Comparison of ENCODE assay signal across 8 cellular contexts in the genomic region with DNA sequence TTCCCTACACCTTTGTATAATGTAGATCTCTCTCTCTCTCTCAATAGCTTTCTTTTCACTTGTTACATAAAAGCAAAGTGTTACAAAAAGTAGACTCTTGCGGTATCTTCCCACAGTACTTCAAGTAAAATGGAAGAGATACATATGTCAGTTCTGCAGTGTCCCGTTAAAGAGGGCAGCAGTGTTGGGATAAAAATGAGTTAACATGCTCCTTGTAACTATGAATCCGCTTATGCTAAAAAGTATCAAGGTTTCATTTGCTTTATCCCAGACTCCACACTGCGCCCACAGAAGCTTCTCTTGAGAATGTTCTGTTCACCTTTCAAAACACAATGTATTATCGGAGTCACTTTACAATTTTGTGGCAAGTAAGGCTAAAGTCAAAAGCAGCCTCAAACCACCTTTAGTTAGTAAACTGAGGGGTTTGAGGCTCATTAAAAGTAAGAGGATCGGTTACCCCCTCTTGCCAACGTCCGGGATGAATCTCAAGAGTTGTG. TPM values are rescaled to one million over a fixed set of nuclear protein-coding genes. Genes with fewer than 3 reads are reported as not detected.
DNase-seq lines count a peak whose midpoint lies in the region; ATAC-seq and TF ChIP-seq lines count a peak whose summit lies in the region.

No MANE protein-coding gene starts in this region.

- no peak for TF ChIP-seq CTCF in right atrium auricular region (IDR thresholded peaks at IDR 0.05)

- H3K36me3 ChIP-seq in right atrium auricular region (no peaks in the 10 kb centered on the region), skeletal muscle satellite cell (ENCODE audit: insufficient read depth, low read length) (no peaks in the 10 kb centered on the region)

- POLR2A ChIA-PET in activated CD8-positive, alpha-beta T cell treated with anti-CD3 and anti-CD28 coated beads, Interleukin-2, amount 10 ng/mL, durations not matched to agents 7 days and 5 days (lab: Charles Lee): interaction anchor here (0.5 to 1.5 kb wide), 8 partner anchors 8 to 760 kb away, joined by 3 to 7 read pairs (median 4); partner anchors contain the start of gene APBA1

- H3K27me3 ChIP-seq in right atrium auricular region: no peaks in the 10 kb centered on the region
- no peaks in the 10 kb centered on the region for H3K27me3 ChIP-seq in skeletal muscle satellite cell (ENCODE audit: control insufficient read depth, insufficient read depth, low read length)

- peaks cover 24% of the 10 kb centered on the region for H3K4me1 Mint-ChIP-seq in activated CD8-positive, alpha-beta T cell treated with anti-CD3 and anti-CD28 coated beads, Interleukin-2, amount 10 ng/mL, durations not matched to agents 7 days and 5 days (ENCODE audit: low read depth)

- H3K9me3 ChIP-seq in right atrium auricular region (no peaks in the 10 kb centered on the region), skeletal muscle satellite cell (replicated peaks; ENCODE audit: low read length) (no peaks in the 10 kb centered on the region)

- H3K4me3 ChIP-seq in right atrium auricular region: peak overlapping the region; percentile 57 to 84
- peak overlapping the region; percentile 91 for H3K4me3 ChIP-seq in skeletal muscle satellite cell (ENCODE audit: low read length)

- peak; percentile 2 for ATAC-seq in HG03196 (IDR thresholded peaks at IDR 0.05; ENCODE audit: unreplicated experiment)
- ATAC-seq in activated CD8-positive, alpha-beta T cell treated with anti-CD3 and anti-CD28 coated beads, Interleukin-2, amount 10 ng/mL, durations not matched to agents 7 days and 5 days: peak; percentile 9

- peaks cover 20% of the 10 kb centered on the region for H3K36me3 Mint-ChIP-seq in activated CD8-positive, alpha-beta T cell treated with anti-CD3 and anti-CD28 coated beads, Interleukin-2, amount 10 ng/mL, durations not matched to agents 7 days and 5 days (ENCODE audit: low read depth)

- H3K4me1 ChIP-seq in right atrium auricular region: peaks cover 0 to 25% of the 10 kb centered on the region in 2 donors
- H3K4me1 ChIP-seq in skeletal muscle satellite cell (ENCODE audit: control insufficient read depth, insufficient read depth, low read length): peaks cover 22% of the 10 kb centered on the region

- no peaks in the 10 kb centered on the region for H3K9me3 Mint-ChIP-seq in activated CD8-positive, alpha-beta T cell treated with anti-CD3 and anti-CD28 coated beads, Interleukin-2, amount 10 ng/mL, durations not matched to agents 7 days and 5 days (ENCODE audit: insufficient read depth)

- no peaks in the 10 kb centered on the region for H3K27me3 Mint-ChIP-seq in activated CD8-positive, alpha-beta T cell treated with anti-CD3 and anti-CD28 coated beads, Interleukin-2, amount 10 ng/mL, durations not matched to agents 7 days and 5 days (ENCODE audit: low read depth)

- DNase-seq in NCI-H82 (lab: John Stamatoyannopoulos, UW): peak; percentile 51
- no peak for DNase-seq in NCI-H82 treated with DMSO at 0.1 percent for 48 hours (lab: John Stamatoyannopoulos, UW; ENCODE audit: unreplicated experiment)
- no peak for DNase-seq in activated CD8-positive, alpha-beta T cell treated with anti-CD3 and anti-CD28 coated beads, Interleukin-2, amount 10 ng/mL, durations not matched to agents 7 days and 5 days
- DNase-seq in right atrium auricular region (ENCODE audit: low spot score): no peak
- no peak for DNase-seq in SIG-M5 treated with dmso at 0.1 percent for 504 hours (lab: John Stamatoyannopoulos, UW; ENCODE audit: unreplicated experiment)
- no peak for DNase-seq in stimulated activated CD4-positive, alpha-beta T cell treated with anti-CD3 and anti-CD28 coated beads, Interleukin-4, amount 100 ng/mL, for 1 hour

- CTCF ChIA-PET in activated CD8-positive, alpha-beta T cell treated with anti-CD3 and anti-CD28 coated beads, Interleukin-2, amount 10 ng/mL, durations not matched to agents 7 days and 5 days (lab: Charles Lee): interaction anchor here (0.7 to 1.7 kb wide), 4 partner anchors 9 to 108 kb away, joined by 3 to 5 read pairs (median 4); no protein-coding TSS in a partner anchor

- peak overlapping the region; percentile 90 to 97 for H3K27ac ChIP-seq in right atrium auricular region

- peak overlapping the region; percentile 86 for H3K4me2 ChIP-seq in skeletal muscle satellite cell (ENCODE audit: low read length)

- peak overlapping the region; percentile 94 for H3K4me3 Mint-ChIP-seq in activated CD8-positive, alpha-beta T cell treated with anti-CD3 and anti-CD28 coated beads, Interleukin-2, amount 10 ng/mL, durations not matched to agents 7 days and 5 days

- H3K9ac ChIP-seq in skeletal muscle satellite cell (ENCODE audit: low read depth, low read length): peak overlapping the region; percentile 98

- peak overlapping the region; percentile 95 for H3K27ac Mint-ChIP-seq in activated CD8-positive, alpha-beta T cell treated with anti-CD3 and anti-CD28 coated beads, Interleukin-2, amount 10 ng/mL, durations not matched to agents 7 days and 5 days

RNA-seq across cellular contexts. Expression of gene PTAR1, which starts 0.8 kb away (rescaled TPM):
- 10 to 100 TPM; 48.3 to 51.3 TPM for total RNA-seq in activated CD8-positive, alpha-beta T cell treated with anti-CD3 and anti-CD28 coated beads, Interleukin-2, amount 10 ng/mL, durations not matched to agents 7 days and 5 days
- 10 to 100 TPM; 29.2 to 32.1 TPM for total RNA-seq in right atrium auricular region
- total RNA-seq in skeletal muscle satellite cell (2012; rRNA removed): 51.1 and 62.4 TPM in 2 replicates
